In the genomic region with DNA sequence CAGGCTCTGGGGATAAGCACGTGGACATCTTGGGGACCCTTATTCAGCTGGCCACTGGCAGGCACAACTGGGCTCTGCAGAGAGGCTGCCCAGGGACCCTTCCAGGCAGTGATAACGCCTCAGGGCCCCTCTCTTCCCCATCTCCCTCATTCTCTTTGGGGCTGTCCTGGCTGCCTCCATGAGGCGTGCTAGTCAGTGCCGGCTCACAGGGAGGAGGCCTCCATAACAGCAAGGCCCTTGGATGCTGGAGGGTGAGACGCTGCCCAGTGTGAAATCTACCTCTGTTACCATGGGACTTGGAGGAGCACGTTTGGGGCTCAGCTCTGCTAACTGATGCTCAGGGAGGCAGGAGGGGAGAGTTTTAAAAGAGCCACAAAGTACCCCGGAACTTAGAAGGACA, we compare ENCODE assay signal across 30 cellular contexts.
"Had no signal": no experiment of that assay in that cellular context is flagged by ENCODE, and none has a peak within 500 bp of the region (broad histone marks: within the 10 kb centered on the region; RNA-seq: fewer than 3 reads in every experiment).

No MANE protein-coding gene starts in this region.

- H3K4me1 ChIP-seq: esophagus muscularis mucosa, foreskin keratinocyte, gastrocnemius medialis, heart right ventricle had no signal

- H3K4me1 Mint-ChIP-seq: activated CD4-positive, alpha-beta memory T cell treated with anti-CD3 and anti-CD28 coated beads, Interleukin-2, amount 10 ng/mL, durations not matched to agents 7 days and 5 days; activated CD4-positive, alpha-beta T cell treated with anti-CD3 and anti-CD28 coated beads, Interleukin-2, amount 10 ng/mL, durations not matched to agents 7 days and 5 days; activated T-helper 17 cell treated with anti-CD3 and anti-CD28 coated beads, Interleukin-2, amount 50 U/mL, for 72 hours; endodermal cell; T-helper 17 cell had no signal

- H3K27ac Mint-ChIP-seq: activated CD4-positive, alpha-beta memory T cell treated with anti-CD3 and anti-CD28 coated beads, Interleukin-2, amount 10 ng/mL, durations not matched to agents 7 days and 5 days; activated CD4-positive, alpha-beta T cell treated with anti-CD3 and anti-CD28 coated beads, Interleukin-2, amount 10 ng/mL, durations not matched to agents 7 days and 5 days; activated naive CD8-positive, alpha-beta T cell; activated T-helper 17 cell treated with anti-CD3 and anti-CD28 coated beads, Interleukin-2, amount 50 U/mL, for 72 hours; endodermal cell; T-helper 17 cell; T-helper 2 cell treated with Interferon-gamma antibody and Interleukin-4, amounts not matched to agents 5 μg/mL and 100 μg/mL, for 36 hours had no signal

- ATAC-seq: activated T-cell treated with anti-CD3 and anti-CD28 coated beads, Interleukin-2, amount 50 U/mL, for 4 hours; activated T-helper 17 cell treated with anti-CD3 and anti-CD28 coated beads, Interleukin-2, amount 50 U/mL, for 72 hours; foreskin keratinocyte; gastrocnemius medialis; heart right ventricle; T-helper 17 cell had no signal

- FAIRE-seq: astrocyte had no signal

- H3K36me3 ChIP-seq: colonic mucosa, esophagus muscularis mucosa, gastrocnemius medialis, heart right ventricle had no signal

- H3K36me3 Mint-ChIP-seq: activated naive CD8-positive, alpha-beta T cell had no signal

- H3K4me3 Mint-ChIP-seq: activated CD4-positive, alpha-beta memory T cell treated with anti-CD3 and anti-CD28 coated beads, Interleukin-2, amount 10 ng/mL, durations not matched to agents 7 days and 5 days; activated CD4-positive, alpha-beta T cell treated with anti-CD3 and anti-CD28 coated beads, Interleukin-2, amount 10 ng/mL, durations not matched to agents 7 days and 5 days; activated naive CD8-positive, alpha-beta T cell; activated T-cell treated with anti-CD3 and anti-CD28 coated beads, Interleukin-2, amount 50 U/mL, for 4 hours; activated T-helper 17 cell treated with anti-CD3 and anti-CD28 coated beads, Interleukin-2, amount 50 U/mL, for 72 hours; endodermal cell; T-helper 17 cell; T-helper 2 cell treated with Interferon-gamma antibody and Interleukin-4, amounts not matched to agents 5 μg/mL and 100 μg/mL, for 36 hours had no signal

- DNase-seq: activated CD4-positive, alpha-beta memory T cell treated with anti-CD3 and anti-CD28 coated beads, Interleukin-2, amount 10 ng/mL, durations not matched to agents 7 days and 5 days; activated CD4-positive, alpha-beta T cell treated with anti-CD3 and anti-CD28 coated beads for 1 hour; activated CD4-positive, alpha-beta T cell treated with anti-CD3 and anti-CD28 coated beads for 4 hours; activated CD4-positive, alpha-beta T cell treated with anti-CD3 and anti-CD28 coated beads, Interleukin-2, amount 10 ng/mL, durations not matched to agents 7 days and 5 days; activated CD4-positive, alpha-beta T cell treated with anti-CD3 and anti-CD28 coated beads, Interleukin-2, amount 50 U/mL, for 4 hours; activated CD8-positive, alpha-beta memory T cell treated with anti-CD3 and anti-CD28 coated beads, Interleukin-2, amount 50 U/mL, for 48 hours; activated effector memory CD4-positive, alpha-beta T cell treated with Interleukin-2 at 50 U/mL for 16 hours; activated gamma-delta T cell treated with Interleukin-2 at 50 U/mL for 16 hours; activated naive CD4-positive, alpha-beta T cell treated with anti-CD3 and anti-CD28 coated beads, Interleukin-2, amount 50 U/mL, for 16 hours; activated naive CD4-positive, alpha-beta T cell treated with Interleukin-2 at 50 U/mL for 16 hours; activated T-cell treated with anti-CD3 and anti-CD28 coated beads, Interleukin-2, amount 50 U/mL, for 4 hours; amniotic stem cell; anterior cingulate cortex; central memory CD4-positive, alpha-beta T cell; cerebellar nuclear complex; colonic mucosa; effector memory CD4-positive, alpha-beta T cell; endodermal cell; erythroblast; foreskin keratinocyte; gastrocnemius medialis; heart right ventricle; T-helper 1 cell; T-helper 17 cell; T1000 had no signal

- H3K9me3 Mint-ChIP-seq: activated CD4-positive, alpha-beta memory T cell treated with anti-CD3 and anti-CD28 coated beads, Interleukin-2, amount 10 ng/mL, durations not matched to agents 7 days and 5 days; activated CD4-positive, alpha-beta T cell treated with anti-CD3 and anti-CD28 coated beads, Interleukin-2, amount 10 ng/mL, durations not matched to agents 7 days and 5 days; activated T-cell treated with anti-CD3 and anti-CD28 coated beads, Interleukin-2, amount 50 U/mL, for 4 hours; activated T-helper 17 cell treated with anti-CD3 and anti-CD28 coated beads, Interleukin-2, amount 50 U/mL, for 72 hours; endodermal cell had no signal

- H3K4me3 ChIP-seq: colonic mucosa, esophagus muscularis mucosa, gastrocnemius medialis, heart right ventricle had no signal

- H3K27ac ChIP-seq: esophagus muscularis mucosa, foreskin keratinocyte, gastrocnemius medialis, heart right ventricle had no signal

- H3K27me3 ChIP-seq: colonic mucosa, foreskin keratinocyte, gastrocnemius medialis had no signal

- H3K9me3 ChIP-seq: colonic mucosa had no signal

- H3K27me3 Mint-ChIP-seq: activated CD4-positive, alpha-beta memory T cell treated with anti-CD3 and anti-CD28 coated beads, Interleukin-2, amount 10 ng/mL, durations not matched to agents 7 days and 5 days; activated CD4-positive, alpha-beta T cell treated with anti-CD3 and anti-CD28 coated beads, Interleukin-2, amount 10 ng/mL, durations not matched to agents 7 days and 5 days; activated naive CD8-positive, alpha-beta T cell; activated T-helper 17 cell treated with anti-CD3 and anti-CD28 coated beads, Interleukin-2, amount 50 U/mL, for 72 hours; T-helper 17 cell had no signal
